ENCODE assay signal across 9 cellular contexts in the genomic region with DNA sequence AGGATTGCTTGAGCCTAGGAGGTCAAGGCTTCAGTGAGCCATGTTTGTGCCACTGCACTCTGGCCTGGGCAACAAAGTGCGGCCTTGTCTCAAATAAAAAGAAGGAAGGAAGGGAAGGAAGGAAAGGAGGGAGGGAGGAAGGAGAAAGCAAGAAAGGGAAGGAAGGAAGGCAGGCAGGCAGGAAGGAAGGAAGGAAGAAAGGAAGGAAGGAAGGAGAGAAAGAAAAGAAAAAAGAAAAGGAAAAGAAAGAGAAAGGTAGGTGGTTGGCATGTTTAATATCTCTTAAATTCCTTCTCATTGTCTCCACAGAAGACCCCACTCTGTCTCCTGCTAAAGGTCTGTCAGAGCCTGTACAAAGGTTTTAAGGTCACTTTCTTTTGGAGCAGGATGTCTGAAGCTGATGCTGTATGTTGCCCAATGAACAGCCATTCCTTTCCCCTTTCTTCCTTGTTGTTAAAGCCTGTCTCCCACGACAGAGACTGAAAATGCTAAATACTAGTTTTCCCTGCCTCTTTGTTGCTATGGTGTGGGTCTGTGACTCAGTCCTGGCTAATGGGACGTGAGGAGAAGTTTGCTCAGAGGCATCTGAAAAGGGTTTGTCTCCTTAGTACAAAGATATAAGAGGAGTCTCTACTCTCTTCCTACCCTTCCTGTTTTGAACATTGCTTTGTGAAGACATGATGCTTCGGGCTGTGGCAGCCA.
DNase-seq lines count a peak whose midpoint lies in the region; ATAC-seq and TF ChIP-seq lines count a peak whose summit lies in the region.
"Had no signal": no experiment of that assay in that cellular context is flagged by ENCODE, and none has a peak within 500 bp of the region (broad histone marks: within the 10 kb centered on the region; RNA-seq: fewer than 3 reads in every experiment).

No MANE protein-coding gene starts in this region.

- H3K36me3 ChIP-seq in SK-N-SH (replicated peaks in 1 of 2; ENCODE audit: control insufficient read depth in 1 of 2, insufficient read depth in 2 of 2, low read length in 1 of 2): no peaks in the 10 kb centered on the region
- H3K36me3 ChIP-seq: gastroesophageal sphincter had no signal

- no peaks in the 10 kb centered on the region for H3K27me3 ChIP-seq in SK-N-SH (ENCODE audit: insufficient read depth)
- H3K27me3 ChIP-seq: gastroesophageal sphincter had no signal

- TF ChIP-seq RAD21 in SK-N-SH (IDR thresholded peaks at IDR 0.05; ENCODE audit: low read length): no peak

- H3K4me3 ChIP-seq in SK-N-SH (ENCODE audit: low read depth in 2 of 2, low read length in 1 of 2) (no peak overlapping the region), fibroblast of mammary gland (ENCODE audit: control insufficient read depth, low read depth, low read length) (no peak overlapping the region)
- H3K4me3 ChIP-seq: gastroesophageal sphincter had no signal

- H3K9ac ChIP-seq in SK-N-SH: peak overlapping the region; percentile 67

- H4K20me1 ChIP-seq in SK-N-SH (ENCODE audit: insufficient read depth): no peaks in the 10 kb centered on the region

- peaks cover 18% of the 10 kb centered on the region for H3K4me1 Mint-ChIP-seq in activated naive CD8-positive, alpha-beta T cell treated with anti-CD3 and anti-CD28 coated beads, Interleukin-2, amount 50 U/mL, for 24 hours
- peaks cover 2% of the 10 kb centered on the region for H3K4me1 Mint-ChIP-seq in activated naive CD8-positive, alpha-beta T cell treated with anti-CD3 and anti-CD28 coated beads for 36 hours
- H3K4me1 Mint-ChIP-seq in stimulated activated effector memory CD8-positive, alpha-beta T cell treated with anti-CD3 and anti-CD28 coated beads, Interleukin-12 subunit alpha, Interleukin-12 subunit beta, amount 100 ng/mL, for 72 hours: peaks cover 19% of the 10 kb centered on the region
- H3K4me1 Mint-ChIP-seq in T-helper 2 cell treated with Interferon-gamma antibody and Interleukin-4, amounts not matched to agents 5 μg/mL and 100 μg/mL, for 36 hours (ENCODE audit: low read depth): peaks cover 4% of the 10 kb centered on the region

- H2AFZ ChIP-seq in SK-N-SH (ENCODE audit: low read depth): peak overlapping the region; percentile 76

- H3K27ac Mint-ChIP-seq in activated naive CD8-positive, alpha-beta T cell treated with anti-CD3 and anti-CD28 coated beads, Interleukin-2, amount 50 U/mL, for 24 hours: peak overlapping the region; percentile 84
- no peak overlapping the region for H3K27ac Mint-ChIP-seq in activated naive CD8-positive, alpha-beta T cell treated with anti-CD3 and anti-CD28 coated beads for 36 hours
- peak overlapping the region; percentile 89 for H3K27ac Mint-ChIP-seq in stimulated activated effector memory CD8-positive, alpha-beta T cell treated with anti-CD3 and anti-CD28 coated beads, Interleukin-12 subunit alpha, Interleukin-12 subunit beta, amount 100 ng/mL, for 72 hours
- no peak overlapping the region for H3K27ac Mint-ChIP-seq in T-helper 2 cell treated with Interferon-gamma antibody and Interleukin-4, amounts not matched to agents 5 μg/mL and 100 μg/mL, for 36 hours

- 37% methylated on average over 4 of the region's 4 CpGs for WGBS in SK-N-SH (ENCODE audit: low lambda C conversion rate)

- peaks cover 6% of the 10 kb centered on the region for H3K9me3 Mint-ChIP-seq in activated naive CD8-positive, alpha-beta T cell treated with anti-CD3 and anti-CD28 coated beads, Interleukin-2, amount 50 U/mL, for 24 hours
- no peaks in the 10 kb centered on the region for H3K9me3 Mint-ChIP-seq in activated naive CD8-positive, alpha-beta T cell treated with anti-CD3 and anti-CD28 coated beads for 36 hours
- H3K9me3 Mint-ChIP-seq in stimulated activated effector memory CD8-positive, alpha-beta T cell treated with anti-CD3 and anti-CD28 coated beads, Interleukin-12 subunit alpha, Interleukin-12 subunit beta, amount 100 ng/mL, for 72 hours: peaks cover 8% of the 10 kb centered on the region
- H3K9me3 Mint-ChIP-seq in T-helper 2 cell treated with Interferon-gamma antibody and Interleukin-4, amounts not matched to agents 5 μg/mL and 100 μg/mL, for 36 hours: peaks cover 4% of the 10 kb centered on the region

- H3K36me3 Mint-ChIP-seq in activated naive CD8-positive, alpha-beta T cell treated with anti-CD3 and anti-CD28 coated beads, Interleukin-2, amount 50 U/mL, for 24 hours (ENCODE audit: low read depth): no peaks in the 10 kb centered on the region
- no peaks in the 10 kb centered on the region for H3K36me3 Mint-ChIP-seq in activated naive CD8-positive, alpha-beta T cell treated with anti-CD3 and anti-CD28 coated beads for 36 hours
- no peaks in the 10 kb centered on the region for H3K36me3 Mint-ChIP-seq in stimulated activated effector memory CD8-positive, alpha-beta T cell treated with anti-CD3 and anti-CD28 coated beads, Interleukin-12 subunit alpha, Interleukin-12 subunit beta, amount 100 ng/mL, for 72 hours
- peaks cover 3% of the 10 kb centered on the region for H3K36me3 Mint-ChIP-seq in T-helper 2 cell treated with Interferon-gamma antibody and Interleukin-4, amounts not matched to agents 5 μg/mL and 100 μg/mL, for 36 hours (ENCODE audit: low read depth)

- H3F3A ChIP-seq in SK-N-SH (replicated peaks; ENCODE audit: insufficient read depth): peaks cover 29% of the 10 kb centered on the region

- no peaks in the 10 kb centered on the region for H3K79me2 ChIP-seq in SK-N-SH (ENCODE audit: insufficient read depth)

- peaks cover 0 to 22% of the 10 kb centered on the region in 2 experiments; a peak in 1 of 4 replicates for H3K4me1 ChIP-seq in SK-N-SH (ENCODE audit: control insufficient read depth in 1 of 2, insufficient read depth in 2 of 2, low read depth in 1 of 2, low read length in 1 of 2)

- TF ChIP-seq CTCF in SK-N-SH (IDR thresholded peaks at IDR 0.05) (no peak), fibroblast of mammary gland (conservative IDR thresholded peaks at IDR 0.05; ENCODE audit: control insufficient read depth, insufficient read depth, low read depth, low read length) (no peak), omental fat pad (IDR thresholded peaks at IDR 0.05) (no peak)

- DNase-seq in activated naive CD8-positive, alpha-beta T cell treated with anti-CD3 and anti-CD28 coated beads, Interleukin-2, amount 50 U/mL, for 24 hours: no peak
- DNase-seq in activated naive CD8-positive, alpha-beta T cell treated with anti-CD3 and anti-CD28 coated beads for 36 hours: no peak
- no peak for DNase-seq in SK-N-SH
- peak; percentile 86 for DNase-seq in fibroblast of mammary gland (ENCODE audit: low read depth)
- no peak for DNase-seq in stimulated activated effector memory CD8-positive, alpha-beta T cell treated with anti-CD3 and anti-CD28 coated beads, Interleukin-12 subunit alpha, Interleukin-12 subunit beta, amount 100 ng/mL, for 72 hours (ENCODE audit: low spot score in 2 of 2)
- no peak for DNase-seq in omental fat pad (ENCODE audit: low spot score)
- DNase-seq in T-helper 2 cell treated with Interferon-gamma antibody and Interleukin-4, amounts not matched to agents 5 μg/mL and 100 μg/mL, for 36 hours (ENCODE audit: low spot score): no peak
- DNase-seq in HUDEP-2 (lab: John Stamatoyannopoulos, UW; ENCODE audit: unreplicated experiment in 76 of 76): no peak

- ATAC-seq in activated naive CD8-positive, alpha-beta T cell treated with anti-CD3 and anti-CD28 coated beads, Interleukin-2, amount 50 U/mL, for 24 hours: peak; percentile 56
- ATAC-seq in stimulated activated effector memory CD8-positive, alpha-beta T cell treated with anti-CD3 and anti-CD28 coated beads, Interleukin-12 subunit alpha, Interleukin-12 subunit beta, amount 100 ng/mL, for 72 hours: no peak
- no peak for ATAC-seq in omental fat pad (ENCODE audit: low FRiP score)
- ATAC-seq: gastroesophageal sphincter had no signal

- peaks cover 13% of the 10 kb centered on the region for H3K27me3 Mint-ChIP-seq in activated naive CD8-positive, alpha-beta T cell treated with anti-CD3 and anti-CD28 coated beads, Interleukin-2, amount 50 U/mL, for 24 hours
- H3K27me3 Mint-ChIP-seq in activated naive CD8-positive, alpha-beta T cell treated with anti-CD3 and anti-CD28 coated beads for 36 hours: peaks cover 3% of the 10 kb centered on the region
- H3K27me3 Mint-ChIP-seq in T-helper 2 cell treated with Interferon-gamma antibody and Interleukin-4, amounts not matched to agents 5 μg/mL and 100 μg/mL, for 36 hours (ENCODE audit: low read depth): no peaks in the 10 kb centered on the region

- peak overlapping the region; percentile 6 for H3K4me2 ChIP-seq in SK-N-SH

- POLR2A ChIA-PET in SK-N-SH (lab: Yijun Ruan, JAX): no interaction called here

- CTCF ChIA-PET in SK-N-SH (lab: Yijun Ruan, JAX): no interaction called here

- H3K9me3 ChIP-seq in SK-N-SH: no peaks in the 10 kb centered on the region
- H3K9me3 ChIP-seq: gastroesophageal sphincter had no signal

- H3K9me2 ChIP-seq in SK-N-SH: no peaks in the 10 kb centered on the region

- TF ChIP-seq EP300 in SK-N-SH (IDR thresholded peaks at IDR 0.05; ENCODE audit: borderline replicate concordance in 1 of 2, low read depth in 1 of 2, low read length in 1 of 2): no peak

- H3K4me3 Mint-ChIP-seq in activated naive CD8-positive, alpha-beta T cell treated with anti-CD3 and anti-CD28 coated beads, Interleukin-2, amount 50 U/mL, for 24 hours: no peak overlapping the region
- no peak overlapping the region for H3K4me3 Mint-ChIP-seq in activated naive CD8-positive, alpha-beta T cell treated with anti-CD3 and anti-CD28 coated beads for 36 hours
- H3K4me3 Mint-ChIP-seq in stimulated activated effector memory CD8-positive, alpha-beta T cell treated with anti-CD3 and anti-CD28 coated beads, Interleukin-12 subunit alpha, Interleukin-12 subunit beta, amount 100 ng/mL, for 72 hours: peak overlapping the region; percentile 24
- no peak overlapping the region for H3K4me3 Mint-ChIP-seq in T-helper 2 cell treated with Interferon-gamma antibody and Interleukin-4, amounts not matched to agents 5 μg/mL and 100 μg/mL, for 36 hours

- H3K27ac ChIP-seq in SK-N-SH (ENCODE audit: low read depth in 2 of 2, low read length in 1 of 2): peak overlapping the region; percentile 36 to 93; a peak in 3 of 4 replicates
- H3K27ac ChIP-seq: gastroesophageal sphincter had no signal

TF ChIP-seq in SK-N-SH, 30 proteins besides CTCF, POLR2A, EP300 and RAD21:
- no peak for TF ChIP-seq MXI1 (IDR thresholded peaks at IDR 0.05; ENCODE audit: low read depth, low read length)
- peak; percentile 47; the same call in 1 of the 2 replicates for TF ChIP-seq FOSL2 (IDR thresholded peaks at IDR 0.05; ENCODE audit: borderline replicate concordance, low read depth)

Comparison
In these comparisons a context has a peak if more than half of its experiments do, and no peak if none do; other contexts are left out.
1. H3K27ac Mint-ChIP-seq: peak in activated naive CD8-positive, alpha-beta T cell treated with anti-CD3 and anti-CD28 coated beads, Interleukin-2, amount 50 U/mL, for 24 hours (single experiment) and stimulated activated effector memory CD8-positive, alpha-beta T cell treated with anti-CD3 and anti-CD28 coated beads, Interleukin-12 subunit alpha, Interleukin-12 subunit beta, amount 100 ng/mL, for 72 hours (single experiment); none in activated naive CD8-positive, alpha-beta T cell treated with anti-CD3 and anti-CD28 coated beads for 36 hours (single experiment) and T-helper 2 cell treated with Interferon-gamma antibody and Interleukin-4, amounts not matched to agents 5 μg/mL and 100 μg/mL, for 36 hours (single experiment).